2 cellular contexts compared by ENCODE assay signal in the genomic region with DNA sequence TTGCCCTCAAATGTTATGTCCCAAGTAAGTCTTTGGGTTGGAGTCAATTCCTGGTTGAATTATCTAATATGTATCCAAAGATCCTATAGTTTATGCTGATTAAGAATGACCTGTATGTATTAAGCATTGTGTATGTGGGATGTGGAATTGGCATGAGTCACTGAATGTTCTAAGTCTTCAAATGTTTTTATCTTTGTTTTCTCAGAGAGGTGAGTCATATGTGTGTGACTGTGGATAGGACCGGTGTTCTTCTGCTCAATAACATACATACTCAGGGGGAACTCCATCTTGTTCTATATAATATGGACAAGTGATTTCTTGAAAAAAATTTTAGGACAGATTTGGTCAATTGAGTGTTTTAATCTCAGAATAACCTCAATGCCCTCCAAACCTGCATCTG.
TF ChIP-seq lines count a peak whose summit lies in the region.

No MANE protein-coding gene starts in this region.

TF ChIP-seq in endothelial cell of umbilical vein, 7 proteins besides CTCF, POLR2A, EP300 and RAD21:
- TF ChIP-seq JUN (IDR thresholded peaks at IDR 0.05; ENCODE audit: borderline replicate concordance, insufficient read depth, insufficient read length, low read depth) (peak; percentile 100), POLR2AphosphoS5 (IDR thresholded peaks at IDR 0.05; ENCODE audit: insufficient read depth, low read depth, low read length) (peak; percentile 88), GATA2 (IDR thresholded peaks at IDR 0.05; ENCODE audit: insufficient read depth, insufficient read length, low read depth, low read length) (peak; percentile 86), FOS (IDR thresholded peaks at IDR 0.05; ENCODE audit: borderline replicate concordance, insufficient read depth, low read length) (peak; percentile 99), EZH2 (IDR thresholded peaks at IDR 0.05; ENCODE audit: borderline replicate concordance, low read depth, low read length, severe bottlenecking) (no peak), MYC (IDR thresholded peaks at IDR 0.05; ENCODE audit: low read depth, low read length) (no peak)
- TF ChIP-seq, protein P1, sequence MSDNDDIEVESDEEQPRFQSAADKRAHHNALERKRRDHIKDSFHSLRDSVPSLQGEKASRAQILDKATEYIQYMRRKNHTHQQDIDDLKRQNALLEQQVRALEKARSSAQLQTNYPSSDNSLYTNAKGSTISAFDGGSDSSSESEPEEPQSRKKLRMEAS (IDR thresholded peaks at IDR 0.05; ENCODE audit: insufficient read depth, insufficient read length) = no peak

TF ChIP-seq in WTC11, 78 proteins besides CTCF, POLR2A, EP300 and RAD21:
- no peak for TF ChIP-seq FOXP1 (CRISPR knock-in tag; IDR thresholded peaks at IDR 0.05; ENCODE audit: borderline replicate concordance)
- TF ChIP-seq, protein P2, sequence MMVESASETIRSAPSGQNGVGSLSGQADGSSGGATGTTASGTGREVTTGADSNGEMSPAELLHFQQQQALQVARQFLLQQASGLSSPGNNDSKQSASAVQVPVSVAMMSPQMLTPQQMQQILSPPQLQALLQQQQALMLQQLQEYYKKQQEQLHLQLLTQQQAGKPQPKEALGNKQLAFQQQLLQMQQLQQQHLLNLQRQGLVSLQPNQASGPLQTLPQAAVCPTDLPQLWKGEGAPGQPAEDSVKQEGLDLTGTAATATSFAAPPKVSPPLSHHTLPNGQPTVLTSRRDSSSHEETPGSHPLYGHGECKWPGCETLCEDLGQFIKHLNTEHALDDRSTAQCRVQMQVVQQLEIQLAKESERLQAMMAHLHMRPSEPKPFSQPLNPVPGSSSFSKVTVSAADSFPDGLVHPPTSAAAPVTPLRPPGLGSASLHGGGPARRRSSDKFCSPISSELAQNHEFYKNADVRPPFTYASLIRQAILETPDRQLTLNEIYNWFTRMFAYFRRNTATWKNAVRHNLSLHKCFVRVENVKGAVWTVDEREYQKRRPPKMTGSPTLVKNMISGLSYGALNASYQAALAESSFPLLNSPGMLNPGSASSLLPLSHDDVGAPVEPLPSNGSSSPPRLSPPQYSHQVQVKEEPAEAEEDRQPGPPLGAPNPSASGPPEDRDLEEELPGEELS (CRISPR knock-in tag; IDR thresholded peaks at IDR 0.05) = no peak
- TF ChIP-seq USF2 (CRISPR knock-in tag; IDR thresholded peaks at IDR 0.05) = no peak
- TF ChIP-seq, protein P3, sequence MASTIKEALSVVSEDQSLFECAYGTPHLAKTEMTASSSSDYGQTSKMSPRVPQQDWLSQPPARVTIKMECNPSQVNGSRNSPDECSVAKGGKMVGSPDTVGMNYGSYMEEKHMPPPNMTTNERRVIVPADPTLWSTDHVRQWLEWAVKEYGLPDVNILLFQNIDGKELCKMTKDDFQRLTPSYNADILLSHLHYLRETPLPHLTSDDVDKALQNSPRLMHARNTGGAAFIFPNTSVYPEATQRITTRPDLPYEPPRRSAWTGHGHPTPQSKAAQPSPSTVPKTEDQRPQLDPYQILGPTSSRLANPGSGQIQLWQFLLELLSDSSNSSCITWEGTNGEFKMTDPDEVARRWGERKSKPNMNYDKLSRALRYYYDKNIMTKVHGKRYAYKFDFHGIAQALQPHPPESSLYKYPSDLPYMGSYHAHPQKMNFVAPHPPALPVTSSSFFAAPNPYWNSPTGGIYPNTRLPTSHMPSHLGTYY (CRISPR knock-in tag; IDR thresholded peaks at IDR 0.05) = no peak
- no peak for TF ChIP-seq FOXJ3 (CRISPR knock-in tag; IDR thresholded peaks at IDR 0.05; ENCODE audit: borderline replicate concordance)
- no peak for TF ChIP-seq MXD4 (CRISPR knock-in tag; IDR thresholded peaks at IDR 0.05; ENCODE audit: borderline replicate concordance)
- TF ChIP-seq USF1 (CRISPR knock-in tag; IDR thresholded peaks at IDR 0.05) = no peak
- TF ChIP-seq ARID4B (CRISPR knock-in tag; IDR thresholded peaks at IDR 0.05; ENCODE audit: borderline replicate concordance) = no peak
- no peak for TF ChIP-seq ZMAT4 (CRISPR knock-in tag; IDR thresholded peaks at IDR 0.05)
- no peak for TF ChIP-seq SOX15 (CRISPR knock-in tag; IDR thresholded peaks at IDR 0.05)
- TF ChIP-seq, protein P4, sequence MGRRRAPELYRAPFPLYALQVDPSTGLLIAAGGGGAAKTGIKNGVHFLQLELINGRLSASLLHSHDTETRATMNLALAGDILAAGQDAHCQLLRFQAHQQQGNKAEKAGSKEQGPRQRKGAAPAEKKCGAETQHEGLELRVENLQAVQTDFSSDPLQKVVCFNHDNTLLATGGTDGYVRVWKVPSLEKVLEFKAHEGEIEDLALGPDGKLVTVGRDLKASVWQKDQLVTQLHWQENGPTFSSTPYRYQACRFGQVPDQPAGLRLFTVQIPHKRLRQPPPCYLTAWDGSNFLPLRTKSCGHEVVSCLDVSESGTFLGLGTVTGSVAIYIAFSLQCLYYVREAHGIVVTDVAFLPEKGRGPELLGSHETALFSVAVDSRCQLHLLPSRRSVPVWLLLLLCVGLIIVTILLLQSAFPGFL (CRISPR knock-in tag; IDR thresholded peaks at IDR 0.05; ENCODE audit: borderline replicate concordance) = no peak
- no peak for TF ChIP-seq E2F5 (CRISPR knock-in tag; IDR thresholded peaks at IDR 0.05)
- TF ChIP-seq CBFB (CRISPR knock-in tag; IDR thresholded peaks at IDR 0.05; ENCODE audit: low read depth) = no peak
- TF ChIP-seq TP53 (CRISPR knock-in tag; IDR thresholded peaks at IDR 0.05) = no peak
- TF ChIP-seq IRF2 (CRISPR knock-in tag; IDR thresholded peaks at IDR 0.05; ENCODE audit: borderline replicate concordance, low read depth) = no peak
- TF ChIP-seq ZNF232 (CRISPR knock-in tag; IDR thresholded peaks at IDR 0.05) = no peak
- TF ChIP-seq NFATC4 (CRISPR knock-in tag; IDR thresholded peaks at IDR 0.05) = no peak
- TF ChIP-seq HMGXB4 (CRISPR knock-in tag; IDR thresholded peaks at IDR 0.05) = no peak
- TF ChIP-seq GTF2I (CRISPR knock-in tag; conservative IDR thresholded peaks at IDR 0.05) = no peak
- TF ChIP-seq, protein P5, sequence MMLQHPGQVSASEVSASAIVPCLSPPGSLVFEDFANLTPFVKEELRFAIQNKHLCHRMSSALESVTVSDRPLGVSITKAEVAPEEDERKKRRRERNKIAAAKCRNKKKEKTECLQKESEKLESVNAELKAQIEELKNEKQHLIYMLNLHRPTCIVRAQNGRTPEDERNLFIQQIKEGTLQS (CRISPR knock-in tag; conservative IDR thresholded peaks at IDR 0.05) = no peak
